ENCODE assay signal across 11 cellular contexts in genomic region chr11:45079075-45079444, GRCh38.
DNase-seq lines count a peak whose midpoint lies in the region; ATAC-seq and TF ChIP-seq lines count a peak whose summit lies in the region.
"Had no signal": no experiment of that assay in that cellular context is flagged by ENCODE, and none has a peak within 500 bp of the region (broad histone marks: within the 10 kb centered on the region; RNA-seq: fewer than 3 reads in every experiment).

No MANE protein-coding gene starts in this region.

- no peak overlapping the region for H2AFZ ChIP-seq in PC-9

- H3K4me1 ChIP-seq in stomach: peaks cover 0 to 30% (median 14%) of the 10 kb centered on the region in 4 donors
- H3K4me1 ChIP-seq in PC-9 (replicated peaks; ENCODE audit: insufficient read depth): no peaks in the 10 kb centered on the region

- WGBS in stomach, 5 donors: 40 to 55% (median 47%) methylated on average over 4 of the region's 4 CpGs

- POLR2A ChIA-PET in PC-9 (lab: Charles Lee; ENCODE audit: unreplicated experiment): no interaction called here

- peaks cover 49% of the 10 kb centered on the region for H3K4me1 Mint-ChIP-seq in activated CD8-positive, alpha-beta memory T cell treated with anti-CD3 and anti-CD28 coated beads, Interleukin-2, amount 10 ng/mL, durations not matched to agents 7 days and 5 days
- H3K4me1 Mint-ChIP-seq in activated T-helper 2 cell treated with anti-CD3 and anti-CD28 coated beads, Interferon-gamma antibody, Interleukin-2, Interleukin-4, amounts not matched to agents 10 μg/mL and 5 μg/mL and 100 μg/mL, durations not matched to agents 14 hours and 24 hours and 36 hours (ENCODE audit: low read depth): peaks cover 18% of the 10 kb centered on the region

- no peak for ATAC-seq in activated CD8-positive, alpha-beta memory T cell treated with anti-CD3 and anti-CD28 coated beads, Interleukin-2, amount 10 ng/mL, durations not matched to agents 7 days and 5 days
- ATAC-seq in left ventricle myocardium superior (peak; percentile 58), GM18498 (IDR thresholded peaks at IDR 0.05; ENCODE audit: unreplicated experiment) (no peak)

- no peaks in the 10 kb centered on the region for H3K9me2 ChIP-seq in PC-9 (ENCODE audit: insufficient read depth)

- H3K9me3 ChIP-seq in stomach (no peaks in the 10 kb centered on the region), PC-9 (ENCODE audit: insufficient read depth, low read depth) (no peaks in the 10 kb centered on the region)
- H3K9me3 ChIP-seq: SJSA1 had no signal

- DNase-seq in activated CD8-positive, alpha-beta memory T cell treated with anti-CD3 and anti-CD28 coated beads, Interleukin-2, amount 10 ng/mL, durations not matched to agents 7 days and 5 days: no peak
- DNase-seq in activated CD8-positive, alpha-beta memory T cell treated with anti-CD3 and anti-CD28 coated beads, Interleukin-2, amount 50 U/mL, for 4 hours: no peak
- peak; percentile 25 for DNase-seq in NOMO-1 treated with DMSO at 0.1 percent for 48 hours (lab: John Stamatoyannopoulos, UW; ENCODE audit: unreplicated experiment)
- DNase-seq in left ventricle myocardium superior: no peak
- DNase-seq in stomach: no peak
- no peak for DNase-seq in activated T-helper 2 cell treated with anti-CD3 and anti-CD28 coated beads, Interferon-gamma antibody, Interleukin-2, Interleukin-4, amounts not matched to agents 10 μg/mL and 5 μg/mL and 100 μg/mL, durations not matched to agents 14 hours and 24 hours and 36 hours (ENCODE audit: low spot score)
- DNase-seq in PC-9: no peak
- DNase-seq: activated CD8-positive, alpha-beta memory T cell treated with anti-CD3 and anti-CD28 coated beads for 24 hours; NCI-H2107 had no signal

- H3K79me2 ChIP-seq in PC-9 (ENCODE audit: low read depth): no peaks in the 10 kb centered on the region

- H3K27ac ChIP-seq in stomach (peak overlapping the region in 3 of 5 donors; percentile 24 to 33 (median 29)), PC-9 (no peak overlapping the region)
- H3K27ac ChIP-seq: SJSA1 had no signal

- H3F3A ChIP-seq in PC-9 (ENCODE audit: insufficient read depth, low read depth): no peaks in the 10 kb centered on the region

- TF ChIP-seq POLR2A in stomach (IDR thresholded peaks at IDR 0.05): no peak

- H3K27ac Mint-ChIP-seq in activated CD8-positive, alpha-beta memory T cell treated with anti-CD3 and anti-CD28 coated beads, Interleukin-2, amount 10 ng/mL, durations not matched to agents 7 days and 5 days: peak overlapping the region; percentile 21
- no peak overlapping the region for H3K27ac Mint-ChIP-seq in activated T-helper 2 cell treated with anti-CD3 and anti-CD28 coated beads, Interferon-gamma antibody, Interleukin-2, Interleukin-4, amounts not matched to agents 10 μg/mL and 5 μg/mL and 100 μg/mL, durations not matched to agents 14 hours and 24 hours and 36 hours

- CTCF ChIA-PET in activated CD8-positive, alpha-beta memory T cell treated with anti-CD3 and anti-CD28 coated beads, Interleukin-2, amount 10 ng/mL, durations not matched to agents 7 days and 5 days (lab: Charles Lee): interaction anchor here (2.0 to 6.3 kb wide), 3 partner anchors 25 to 143 kb away, joined by 5 to 47 read pairs (median 21); no protein-coding TSS in a partner anchor
- CTCF ChIA-PET in PC-9 (lab: Charles Lee): interaction anchor here (0.7 kb wide), 1 partner anchor 143 kb away, joined by 3 read pairs; no protein-coding TSS in a partner anchor

- no peaks in the 10 kb centered on the region for H3K27me3 Mint-ChIP-seq in activated CD8-positive, alpha-beta memory T cell treated with anti-CD3 and anti-CD28 coated beads, Interleukin-2, amount 10 ng/mL, durations not matched to agents 7 days and 5 days
- peaks cover 9% of the 10 kb centered on the region for H3K27me3 Mint-ChIP-seq in activated T-helper 2 cell treated with anti-CD3 and anti-CD28 coated beads, Interferon-gamma antibody, Interleukin-2, Interleukin-4, amounts not matched to agents 10 μg/mL and 5 μg/mL and 100 μg/mL, durations not matched to agents 14 hours and 24 hours and 36 hours (ENCODE audit: low read depth)

- intact Hi-C loops in left ventricle myocardium superior (cut with micrococcal nuclease): no loop called here
- intact Hi-C loops in stomach (cut with DNase I; ENCODE audit: low total_unique reads): no loop called here
- intact Hi-C loops in activated T-helper 2 cell treated with anti-CD3 and anti-CD28 coated beads, Interferon-gamma antibody, Interleukin-2, Interleukin-4, amounts not matched to agents 10 μg/mL and 5 μg/mL and 100 μg/mL, durations not matched to agents 14 hours and 24 hours and 36 hours (cut with micrococcal nuclease): no loop called here
- intact Hi-C loops in PC-9 (cut with micrococcal nuclease; ENCODE audit: unreplicated experiment): no loop called here

- TF ChIP-seq CTCF in stomach (IDR thresholded peaks at IDR 0.05) (no peak), PC-9 (conservative IDR thresholded peaks at IDR 0.05) (no peak)

- no peak overlapping the region for H3K4me3 Mint-ChIP-seq in activated CD8-positive, alpha-beta memory T cell treated with anti-CD3 and anti-CD28 coated beads, Interleukin-2, amount 10 ng/mL, durations not matched to agents 7 days and 5 days
- H3K4me3 Mint-ChIP-seq in activated T-helper 2 cell treated with anti-CD3 and anti-CD28 coated beads, Interferon-gamma antibody, Interleukin-2, Interleukin-4, amounts not matched to agents 10 μg/mL and 5 μg/mL and 100 μg/mL, durations not matched to agents 14 hours and 24 hours and 36 hours (ENCODE audit: low read depth): no peak overlapping the region

- H3K4me3 ChIP-seq in stomach (no peak overlapping the region), PC-9 (no peak overlapping the region)
- H3K4me3 ChIP-seq: SJSA1 had no signal

- H4K20me1 ChIP-seq in PC-9 (ENCODE audit: insufficient read depth): no peaks in the 10 kb centered on the region

- H3K36me3 ChIP-seq in stomach: no peaks in the 10 kb centered on the region
- no peaks in the 10 kb centered on the region for H3K36me3 ChIP-seq in PC-9 (ENCODE audit: low read depth)
- H3K36me3 ChIP-seq: SJSA1 had no signal

- H3K27me3 ChIP-seq in stomach: peaks cover 0 to 19% (median 0%) of the 10 kb centered on the region in 3 donors
- peaks cover 21% of the 10 kb centered on the region for H3K27me3 ChIP-seq in PC-9 (ENCODE audit: insufficient read depth, low read depth)

- no peak for TF ChIP-seq EP300 in stomach (IDR thresholded peaks at IDR 0.05)

- no peak overlapping the region for H3K4me2 ChIP-seq in PC-9

- H3K36me3 Mint-ChIP-seq in activated CD8-positive, alpha-beta memory T cell treated with anti-CD3 and anti-CD28 coated beads, Interleukin-2, amount 10 ng/mL, durations not matched to agents 7 days and 5 days: peaks cover 1% of the 10 kb centered on the region
- no peaks in the 10 kb centered on the region for H3K36me3 Mint-ChIP-seq in activated T-helper 2 cell treated with anti-CD3 and anti-CD28 coated beads, Interferon-gamma antibody, Interleukin-2, Interleukin-4, amounts not matched to agents 10 μg/mL and 5 μg/mL and 100 μg/mL, durations not matched to agents 14 hours and 24 hours and 36 hours (ENCODE audit: low read depth)

- peaks cover 4% of the 10 kb centered on the region for H3K9me3 Mint-ChIP-seq in activated CD8-positive, alpha-beta memory T cell treated with anti-CD3 and anti-CD28 coated beads, Interleukin-2, amount 10 ng/mL, durations not matched to agents 7 days and 5 days (ENCODE audit: low read depth)
- H3K9me3 Mint-ChIP-seq in activated T-helper 2 cell treated with anti-CD3 and anti-CD28 coated beads, Interferon-gamma antibody, Interleukin-2, Interleukin-4, amounts not matched to agents 10 μg/mL and 5 μg/mL and 100 μg/mL, durations not matched to agents 14 hours and 24 hours and 36 hours: peaks cover 4% of the 10 kb centered on the region

- no TSS peak for BruUV-seq in PC-9 (replicated peaks; lab: Mats Ljungman, UMichigan)
